ENCODE assay signal across 9 cellular contexts in genomic region chr2:9638532-9638931, GRCh38. TPM values are rescaled to one million over a fixed set of nuclear protein-coding genes. Genes with fewer than 3 reads are reported as not detected.
DNase-seq lines count a peak whose midpoint lies in the region; ATAC-seq and TF ChIP-seq lines count a peak whose summit lies in the region.
"Had no signal": no experiment of that assay in that cellular context is flagged by ENCODE, and none has a peak within 500 bp of the region (broad histone marks: within the 10 kb centered on the region; RNA-seq: fewer than 3 reads in every experiment).

No MANE protein-coding gene starts in this region.

- H2BK12ac ChIP-seq in neuronal stem cell (ENCODE audit: low read length) = no peak overlapping the region

- no peak overlapping the region for H3K27ac ChIP-seq in mammary epithelial cell (ENCODE audit: insufficient read depth, low read depth, low read length)
- H3K27ac ChIP-seq in tibial nerve = peak overlapping the region in 3 of 4 donors; percentile 13 to 65 (median 26)
- no peak overlapping the region for H3K27ac ChIP-seq in neuronal stem cell (replicated peaks; ENCODE audit: low read length)

- WGBS in mammary epithelial cell (ENCODE audit: low coverage, missing lambda C conversion rate) = 48% methylated on average over 4 of the region's 4 CpGs
- 27 to 49% methylated on average over 4 of the region's 4 CpGs for WGBS in tibial nerve, 2 donors
- WGBS in neuronal stem cell (ENCODE audit: extremely low coverage in 2 of 2, insufficient read length in 2 of 2, insufficient replicate concordance in 1 of 2), 2 donors = no CpG with 5 or more reads among the region's 4 CpGs

- H3K9ac ChIP-seq in mammary epithelial cell (ENCODE audit: insufficient read depth, low read length) = no peak overlapping the region
- no peak overlapping the region for H3K9ac ChIP-seq in neuronal stem cell (ENCODE audit: low read depth, low read length, poor library complexity)

- no peak for TF ChIP-seq RAD21 in Ishikawa (IDR thresholded peaks at IDR 0.05; ENCODE audit: low read depth)

- no peak overlapping the region for H3K18ac ChIP-seq in neuronal stem cell (ENCODE audit: low read length)

- peak overlapping the region; percentile 4 for H3K4me2 ChIP-seq in mammary epithelial cell (ENCODE audit: insufficient read depth, low read depth, low read length)
- no peak overlapping the region for H3K4me2 ChIP-seq in neuronal stem cell (ENCODE audit: insufficient read depth, low read length, poor library complexity, severe bottlenecking)

- dilution Hi-C loops in mammary epithelial cell (cut with HindIII; ENCODE audit: low sequenced_read_pairs) = no loop called here

- in situ Hi-C loops in mammary epithelial cell (cut with MboI; ENCODE audit: low sequenced_read_pairs in 2 of 2) = loop anchor here in 1 of 2 donors (10.0 kb wide), 1 partner anchor 116 kb away; no protein-coding TSS in a partner anchor

- no peak overlapping the region for H3K23ac ChIP-seq in neuronal stem cell (ENCODE audit: low read depth, low read length, poor library complexity)

- no peak for TF ChIP-seq CTCF in mammary epithelial cell (conservative IDR thresholded peaks at IDR 0.05 in 1 of 2, IDR thresholded peaks at IDR 0.05 in 1 of 2; ENCODE audit: extremely low read depth in 1 of 2, insufficient read depth in 1 of 2, low read depth in 1 of 2, low read length in 2 of 2)
- no peak for TF ChIP-seq CTCF in tibial nerve (IDR thresholded peaks at IDR 0.05)

- no TSS peak for BruUV-seq in mammary epithelial cell (replicated peaks; lab: Mats Ljungman, UMichigan)

- no peaks in the 10 kb centered on the region for H3K79me2 ChIP-seq in mammary epithelial cell (ENCODE audit: insufficient read depth, low read length)

- no peak overlapping the region for H3K14ac ChIP-seq in neuronal stem cell (ENCODE audit: low read length)

- no peak for ATAC-seq in HG03520 (IDR thresholded peaks at IDR 0.05; ENCODE audit: unreplicated experiment)

- H3K9me3 ChIP-seq in mammary epithelial cell (replicated peaks; ENCODE audit: insufficient read depth, low read length) (no peaks in the 10 kb centered on the region), tibial nerve (no peaks in the 10 kb centered on the region), neuronal stem cell (replicated peaks in 1 of 2; ENCODE audit: control insufficient read depth in 2 of 2, insufficient read depth in 1 of 2, low read depth in 1 of 2, low read length in 2 of 2) (no peaks in the 10 kb centered on the region)

- intact Hi-C loops in mammary epithelial cell (cut with micrococcal nuclease) = no loop called here

- H2BK120ac ChIP-seq in neuronal stem cell (ENCODE audit: low read depth, low read length) = no peak overlapping the region

- H3K4me1 ChIP-seq in mammary epithelial cell (ENCODE audit: insufficient read depth, low read length) (peaks cover 43% of the 10 kb centered on the region), tibial nerve (peaks cover 0 to 27% (median 19%) of the 10 kb centered on the region in 4 donors), neuronal stem cell (ENCODE audit: control insufficient read depth in 2 of 2, insufficient read depth in 1 of 2, low read depth in 1 of 2, low read length in 2 of 2) (peaks cover 15 to 20% of the 10 kb centered on the region in 2 donors)

- CTCF ChIA-PET in mammary epithelial cell (lab: Charles Lee; ENCODE audit: low non-redundant PET) = no interaction called here

- H4K8ac ChIP-seq in neuronal stem cell (ENCODE audit: low read depth, low read length) = no peak overlapping the region

- TF ChIP-seq POLR2A in tibial nerve (IDR thresholded peaks at IDR 0.05) = no peak

- no peak overlapping the region for H2BK5ac ChIP-seq in neuronal stem cell (ENCODE audit: low read length)

- H3K4ac ChIP-seq in neuronal stem cell (ENCODE audit: low read length) = no peak overlapping the region

- no peaks in the 10 kb centered on the region for H3K79me1 ChIP-seq in neuronal stem cell (ENCODE audit: low read depth, low read length)

- H3K27me3 ChIP-seq in mammary epithelial cell (ENCODE audit: insufficient read depth, low read length) (no peaks in the 10 kb centered on the region), tibial nerve (no peaks in the 10 kb centered on the region), neuronal stem cell (ENCODE audit: control insufficient read depth in 3 of 3, insufficient read depth in 3 of 3, low read depth in 1 of 3, low read length in 3 of 3) (no peaks in the 10 kb centered on the region)

- H3K36me3 ChIP-seq in mammary epithelial cell (ENCODE audit: insufficient read depth, low read length) (no peaks in the 10 kb centered on the region), tibial nerve (no peaks in the 10 kb centered on the region), neuronal stem cell (replicated peaks in 1 of 2; ENCODE audit: control insufficient read depth in 2 of 2, insufficient read depth in 2 of 2, low read length in 2 of 2) (no peaks in the 10 kb centered on the region)

- no peak overlapping the region for H2AFZ ChIP-seq in mammary epithelial cell (ENCODE audit: low read depth, low read length)
- H2AFZ ChIP-seq in neuronal stem cell (ENCODE audit: low read length) = no peak overlapping the region

- TF ChIP-seq EP300 in Ishikawa (IDR thresholded peaks at IDR 0.05; ENCODE audit: borderline replicate concordance) (no peak), tibial nerve (IDR thresholded peaks at IDR 0.05) (peak in 1 of 2 donors; percentile 68)

- DNase-seq in mammary epithelial cell (peak; percentile 87), left kidney (ENCODE audit: low read depth, low spot score) (peak; percentile 55), tibial nerve (ENCODE audit: low spot score in 2 of 2) (peak; percentile 68 to 79), T-helper 9 cell (no peak), neuronal stem cell (ENCODE audit: low spot score) (no peak)
- DNase-seq in activated effector memory CD4-positive, alpha-beta T cell treated with Interleukin-2 at 50 U/mL for 16 hours = no peak
- DNase-seq: immature natural killer cell had no signal

- no peak overlapping the region for H2BK15ac ChIP-seq in neuronal stem cell (ENCODE audit: low read length)

- H4K91ac ChIP-seq in neuronal stem cell (ENCODE audit: low read depth, low read length, poor library complexity) = no peak overlapping the region

- H2AK5ac ChIP-seq in neuronal stem cell (ENCODE audit: low read depth, low read length) = no peak overlapping the region

- H3K4me3 ChIP-seq in mammary epithelial cell (replicated peaks in 1 of 3; ENCODE audit: insufficient read depth in 1 of 3, low read depth in 2 of 3, low read length in 3 of 3) = no peak overlapping the region
- no peak overlapping the region for H3K4me3 ChIP-seq in tibial nerve
- H3K4me3 ChIP-seq in neuronal stem cell (ENCODE audit: low read length in 2 of 2) = no peak overlapping the region

- no peaks in the 10 kb centered on the region for H4K20me1 ChIP-seq in mammary epithelial cell (ENCODE audit: insufficient read depth, low read length)

TF ChIP-seq in Ishikawa, 13 proteins besides CTCF, POLR2A, EP300 and RAD21:
- TF ChIP-seq NFIC (IDR thresholded peaks at IDR 0.05) = peak; percentile 75
- TF ChIP-seq EGR1 (IDR thresholded peaks at IDR 0.05) = no peak
- no peak for TF ChIP-seq REST (IDR thresholded peaks at IDR 0.05; ENCODE audit: low read depth)
- TF ChIP-seq USF1 (IDR thresholded peaks at IDR 0.05) = peak; percentile 42; the same call in 1 of the 2 replicates

RNA-seq across cellular contexts. Expression of gene YWHAQ, which starts 7.7 kb away (rescaled TPM):
- total RNA-seq in mammary epithelial cell (100 to 1,000 TPM; 326 to 442 TPM), tibial nerve (100 to 1,000 TPM; 166 to 213 (median 185) TPM)
- polyA plus RNA-seq in mammary epithelial cell = 411 TPM
- 469 TPM for polyA minus RNA-seq in mammary epithelial cell
- 433 TPM for polyA plus RNA-seq in neuronal stem cell (2013, experiment 1 of 2)
- polyA plus RNA-seq in neuronal stem cell (2013, experiment 2 of 2) = 430 TPM

Comparison
In these comparisons a context has a peak if more than half of its experiments do, and no peak if none do; other contexts are left out.
1. DNase-seq: peak in mammary epithelial cell (single experiment), left kidney (single experiment) and tibial nerve (2 of 2); none in T-helper 9 cell (single experiment), neuronal stem cell (single experiment) and activated effector memory CD4-positive, alpha-beta T cell treated with Interleukin-2 at 50 U/mL for 16 hours (single experiment).
2. H3K27ac ChIP-seq: peak in tibial nerve (3 of 4); none in mammary epithelial cell (single experiment) and neuronal stem cell (single experiment).